In genomic region chr1:10489291-10490055, GRCh38 we compare ENCODE assay signal across 1 cellular context.
TF ChIP-seq lines count a peak whose summit lies in the region.

No MANE protein-coding gene starts in this region.

TF ChIP-seq in IMR-90, 13 proteins besides CTCF, POLR2A, EP300 and RAD21:
- TF ChIP-seq NFE2L2 (IDR thresholded peaks at IDR 0.05; ENCODE audit: low read depth, low read length) (no peak), ELK1 (IDR thresholded peaks at IDR 0.05; ENCODE audit: borderline replicate concordance, low read depth, low read length) (no peak), MXI1 (IDR thresholded peaks at IDR 0.05; ENCODE audit: borderline replicate concordance, low read depth, low read length) (no peak), CHD1 (IDR thresholded peaks at IDR 0.05; ENCODE audit: low read depth, low read length) (no peak), SMC3 (IDR thresholded peaks at IDR 0.05; ENCODE audit: low read depth, low read length) (no peak), CEBPB (IDR thresholded peaks at IDR 0.05; ENCODE audit: low read depth, low read length) (no peak), MAFK (IDR thresholded peaks at IDR 0.05; ENCODE audit: low read depth, low read length) (no peak), USF2 (IDR thresholded peaks at IDR 0.05; ENCODE audit: low read depth, low read length) (no peak), MAZ (IDR thresholded peaks at IDR 0.05; ENCODE audit: borderline replicate concordance, low read depth, low read length) (no peak), RFX5 (IDR thresholded peaks at IDR 0.05; ENCODE audit: low read depth, low read length) (no peak), BHLHE40 (IDR thresholded peaks at IDR 0.05; ENCODE audit: low read depth, low read length) (no peak)
